ENCODE assay signal across 8 cellular contexts in genomic region chr3:132006605-132007204, GRCh38. TPM values are rescaled to one million over a fixed set of nuclear protein-coding genes. Genes with fewer than 3 reads are reported as not detected.
DNase-seq lines count a peak whose midpoint lies in the region; ATAC-seq lines count a peak whose summit lies in the region.

No MANE protein-coding gene starts in this region.

- no peaks in the 10 kb centered on the region for H3K4me1 Mint-ChIP-seq in activated T-cell treated with anti-CD3 and anti-CD28 coated beads, Interleukin-2, amount 50 U/mL, for 4 hours (ENCODE audit: low read depth)

- H3K9me3 Mint-ChIP-seq in activated T-cell treated with anti-CD3 and anti-CD28 coated beads, Interleukin-2, amount 50 U/mL, for 4 hours = no peaks in the 10 kb centered on the region

- no peaks in the 10 kb centered on the region for H3K79me2 ChIP-seq in Karpas-422 (ENCODE audit: low read length)

- H3K9me3 ChIP-seq in Karpas-422 (ENCODE audit: low read length) = no peaks in the 10 kb centered on the region

- H3K27ac ChIP-seq in Karpas-422 (ENCODE audit: low read length) = no peak overlapping the region

- no peaks in the 10 kb centered on the region for H3K4me1 ChIP-seq in Karpas-422 (ENCODE audit: low read length)

- H3K9ac ChIP-seq in Karpas-422 (ENCODE audit: low read length) = no peak overlapping the region

- H4K20me1 ChIP-seq in Karpas-422 (ENCODE audit: insufficient read depth, low read depth, low read length) = no peaks in the 10 kb centered on the region

- H3K36me3 Mint-ChIP-seq in activated T-cell treated with anti-CD3 and anti-CD28 coated beads, Interleukin-2, amount 50 U/mL, for 4 hours (ENCODE audit: insufficient read depth) = no peaks in the 10 kb centered on the region

- no peak overlapping the region for H3K4me2 ChIP-seq in Karpas-422 (ENCODE audit: low read depth, low read length, poor library complexity, severe bottlenecking)

- no peak for ATAC-seq in activated T-cell treated with anti-CD3 and anti-CD28 coated beads, Interleukin-2, amount 50 U/mL, for 4 hours

- H3K9me2 ChIP-seq in Karpas-422 (replicated peaks; ENCODE audit: insufficient read depth, low read length) = no peaks in the 10 kb centered on the region

- peaks cover 4% of the 10 kb centered on the region for H3K27me3 Mint-ChIP-seq in activated T-cell treated with anti-CD3 and anti-CD28 coated beads, Interleukin-2, amount 50 U/mL, for 4 hours (ENCODE audit: low read depth)

- H3K4me3 Mint-ChIP-seq in activated T-cell treated with anti-CD3 and anti-CD28 coated beads, Interleukin-2, amount 50 U/mL, for 4 hours = no peak overlapping the region

- peak; percentile 29 to 35 for DNase-seq in activated T-cell treated with anti-CD3 and anti-CD28 coated beads, Interleukin-2, amount 50 U/mL, for 48 hours
- no peak for DNase-seq in activated T-cell treated with anti-CD3 and anti-CD28 coated beads, Interleukin-2, amount 50 U/mL, for 4 hours
- DNase-seq in Karpas-422 (peak; percentile 78), left kidney (ENCODE audit: low read depth, low spot score) (peak; percentile 53), NCI-H128 (lab: John Stamatoyannopoulos, UW; ENCODE audit: unreplicated experiment) (no peak), occipital lobe (lab: John Stamatoyannopoulos, UW) (no peak), NK-92 (lab: John Stamatoyannopoulos, UW; ENCODE audit: unreplicated experiment) (no peak)
- DNase-seq in activated CD4-positive, alpha-beta T cell treated with anti-CD3 and anti-CD28 coated beads, Interleukin-2, amount 50 U/mL, for 48 hours = peak; percentile 13 to 30

- H2AFZ ChIP-seq in Karpas-422 (ENCODE audit: low read length) = no peak overlapping the region

- H3K4me3 ChIP-seq in Karpas-422 (ENCODE audit: low read length) = no peak overlapping the region

- no peaks in the 10 kb centered on the region for H3K27me3 ChIP-seq in Karpas-422 (ENCODE audit: low read length)

- H3K36me3 ChIP-seq in Karpas-422 (ENCODE audit: insufficient read depth, low read length) = no peaks in the 10 kb centered on the region

RNA-seq across cellular contexts. Expression of gene CPNE4, which starts 28.1 kb away (rescaled TPM):
- total RNA-seq in activated T-cell treated with anti-CD3 and anti-CD28 coated beads, Interleukin-2, amount 50 U/mL, for 4 hours = not detected
- total RNA-seq in Karpas-422 (2014; rRNA removed; shearing (Covaris generic); ENCODE audit: low replicate concordance) = not detected in 2 replicates
- 3.4 TPM for total RNA-seq in occipital lobe

Comparison
In these comparisons a context has a peak if more than half of its experiments do, and no peak if none do; other contexts are left out.
1. DNase-seq: peak in activated T-cell treated with anti-CD3 and anti-CD28 coated beads, Interleukin-2, amount 50 U/mL, for 48 hours (2 of 2), Karpas-422 (single experiment), activated CD4-positive, alpha-beta T cell treated with anti-CD3 and anti-CD28 coated beads, Interleukin-2, amount 50 U/mL, for 48 hours (2 of 2) and left kidney (single experiment); none in activated T-cell treated with anti-CD3 and anti-CD28 coated beads, Interleukin-2, amount 50 U/mL, for 4 hours (single experiment), NCI-H128 (single experiment), occipital lobe (single experiment) and NK-92 (single experiment).